Comparison of ENCODE assay signal across 23 cellular contexts in the genomic region with DNA sequence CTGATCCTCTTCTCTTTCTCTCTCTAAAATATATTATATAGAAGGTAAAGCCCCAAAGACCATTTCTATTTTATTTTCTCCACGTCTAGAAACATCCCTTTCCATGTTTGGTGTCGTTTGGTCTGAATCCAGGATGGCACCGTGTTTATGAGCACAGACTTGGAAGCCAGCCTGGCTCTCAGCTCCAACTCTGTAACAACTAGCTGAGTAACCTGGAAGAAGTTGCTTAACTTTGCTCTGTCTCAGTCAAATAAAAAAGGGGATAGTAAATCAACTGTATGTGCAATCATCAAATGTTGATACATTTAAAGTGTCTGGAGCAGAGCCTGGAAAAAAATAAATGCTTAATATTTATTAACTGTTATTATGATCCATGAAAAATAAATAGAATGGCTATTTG.
"Had no signal": no experiment of that assay in that cellular context is flagged by ENCODE, and none has a peak within 500 bp of the region (broad histone marks: within the 10 kb centered on the region; RNA-seq: fewer than 3 reads in every experiment).

No MANE protein-coding gene starts in this region.

- H3K36me3 ChIP-seq: breast epithelium, colonic mucosa, left lung, tibial artery had no signal

- H3K9me3 ChIP-seq: breast epithelium, colonic mucosa had no signal

- H3K4me3 ChIP-seq: breast epithelium, colonic mucosa, left lung, lung, tibial artery had no signal

- H3K4me1 ChIP-seq: breast epithelium, colonic mucosa, left lung had no signal

- ATAC-seq: activated T-cell treated with anti-CD3 and anti-CD28 coated beads, Interleukin-2, amount 50 U/mL, for 72 hours; left lung; naive thymus-derived CD4-positive, alpha-beta T cell had no signal

- H3K27me3 ChIP-seq: breast epithelium, colonic mucosa, left lung, tibial artery had no signal

- H3K27ac ChIP-seq: breast epithelium, colonic mucosa, epithelial cell of prostate, left lung, tibial artery had no signal

- FAIRE-seq: urothelium cell line had no signal

- DNase-seq: activated CD4-positive, alpha-beta T cell treated with anti-CD3 and anti-CD28 coated beads for 4 hours; activated CD4-positive, alpha-beta T cell treated with anti-CD3 and anti-CD28 coated beads, Interleukin-2, amount 50 U/mL, for 48 hours; activated CD4-positive, CD25-positive, alpha-beta regulatory T cell; activated effector memory CD4-positive, alpha-beta T cell treated with Interleukin-2 at 50 U/mL for 16 hours; activated naive CD4-positive, alpha-beta T cell treated with anti-CD3 and anti-CD28 coated beads for 36 hours; activated naive CD8-positive, alpha-beta T cell treated with anti-CD3 and anti-CD28 coated beads, Interleukin-2, amount 10 ng/mL, durations not matched to agents 7 days and 5 days; activated T-cell treated with anti-CD3 and anti-CD28 coated beads, Interleukin-2, amount 50 U/mL, for 72 hours; amniotic stem cell; colonic mucosa; foreskin fibroblast; left lung; naive thymus-derived CD4-positive, alpha-beta T cell; occipital lobe; posterior cingulate gyrus; retina; stimulated activated CD4-positive, alpha-beta T cell treated with anti-CD3 and anti-CD28 coated beads, Interleukin-4, amount 100 ng/mL, for 24 hours; stimulated activated naive CD4-positive, alpha-beta T cell treated with Interleukin-2 at 50 U/mL for 16 hours; T1000; tibial artery had no signal
